Comparison of ENCODE assay signal across 9 cellular contexts in the genomic region with DNA sequence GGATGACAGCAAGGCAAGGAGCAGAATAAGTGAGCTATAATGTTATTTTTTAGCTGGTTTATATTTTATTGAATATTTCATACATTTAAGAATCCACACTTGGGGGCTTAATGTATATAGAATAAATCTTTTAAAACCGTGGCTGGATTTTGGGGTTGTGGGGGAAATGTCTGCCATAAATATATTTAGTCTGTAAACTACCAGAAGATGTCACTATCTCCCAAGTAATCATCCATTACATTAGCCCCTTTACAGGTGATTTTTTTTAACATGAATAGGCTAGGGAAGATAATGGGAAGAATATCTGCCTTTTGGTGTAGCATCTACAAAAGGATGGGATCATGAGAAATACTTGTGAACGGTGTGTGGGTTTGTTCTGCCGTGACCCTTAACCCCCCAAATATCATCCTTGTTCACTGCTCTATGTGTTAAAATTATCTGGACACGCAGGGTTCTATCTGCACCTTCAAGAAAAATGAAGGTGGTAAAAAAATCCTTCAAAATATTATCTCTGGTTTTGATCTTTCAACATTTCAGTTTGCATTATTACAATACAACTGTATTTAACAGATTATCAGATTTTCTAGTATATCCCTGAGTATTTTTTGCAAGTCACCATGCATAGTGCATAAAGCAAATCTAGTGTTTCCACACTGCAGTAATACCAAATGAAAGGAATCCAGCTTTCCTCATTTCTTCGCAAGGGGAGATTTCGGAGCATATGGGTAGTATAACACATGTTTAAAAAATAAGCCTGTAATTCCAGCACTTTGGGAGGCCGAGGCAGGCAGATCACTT. TPM values are rescaled to one million over a fixed set of nuclear protein-coding genes. Genes with fewer than 3 reads are reported as not detected.
DNase-seq lines count a peak whose midpoint lies in the region; ATAC-seq and TF ChIP-seq lines count a peak whose summit lies in the region.
"Had no signal": no experiment of that assay in that cellular context is flagged by ENCODE, and none has a peak within 500 bp of the region (broad histone marks: within the 10 kb centered on the region; RNA-seq: fewer than 3 reads in every experiment).

No MANE protein-coding gene starts in this region.

- H3K4me3 ChIP-seq in AG04450 (ENCODE audit: low read depth, low read length) (no peak overlapping the region), PC-9 (no peak overlapping the region), uterus (no peak overlapping the region)

- CTCF ChIA-PET in AG04450 (lab: Charles Lee) (interaction anchor here (0.6 to 7.7 kb wide), 19 partner anchors 8 to 477 kb away, joined by 3 to 90 read pairs (median 3); a partner anchor contains a TSS), PC-9 (lab: Charles Lee) (interaction anchor here (0.6 kb wide), 1 partner anchor 26 kb away, joined by 4 read pairs; no protein-coding TSS in a partner anchor)

- no TSS peak for BruUV-seq in PC-9 (replicated peaks; lab: Mats Ljungman, UMichigan)

- no peak for TF ChIP-seq POLR2A in uterus (IDR thresholded peaks at IDR 0.05)

- DNase-seq in AG04450 (ENCODE audit: low read depth, low spot score): no peak
- DNase-seq in HCEC 1CT: peak; percentile 41
- no peak for DNase-seq in PC-9
- DNase-seq in foreskin keratinocyte: peak in 1 of 2 donors; percentile 19
- DNase-seq in uterus: no peak
- no peak for DNase-seq in activated CD4-positive, alpha-beta T cell treated with anti-CD3 and anti-CD28 coated beads, Interleukin-2, amount 50 U/mL, for 4 hours
- no peak for DNase-seq in activated CD4-positive, alpha-beta T cell treated with anti-CD3 and anti-CD28 coated beads, Interleukin-2, amount 50 U/mL, for 48 hours
- DNase-seq: activated naive CD8-positive, alpha-beta T cell treated with anti-CD3 and anti-CD28 coated beads, Interleukin-2, amount 10 ng/mL, durations not matched to agents 7 days and 5 days had no signal

- H3K27ac ChIP-seq in AG04450 (ENCODE audit: low read depth, low read length) (no peak overlapping the region), PC-9 (no peak overlapping the region), foreskin keratinocyte (no peak overlapping the region), uterus (no peak overlapping the region)

- H3K4me1 ChIP-seq in PC-9 (replicated peaks; ENCODE audit: insufficient read depth) (no peaks in the 10 kb centered on the region), foreskin keratinocyte (no peaks in the 10 kb centered on the region), uterus (no peaks in the 10 kb centered on the region)

- H3K36me3 ChIP-seq in PC-9 (ENCODE audit: low read depth): no peaks in the 10 kb centered on the region
- H3K36me3 ChIP-seq in uterus: no peaks in the 10 kb centered on the region

- intact Hi-C loops in PC-9 (cut with micrococcal nuclease; ENCODE audit: unreplicated experiment) (loop anchor here (2.0 to 10.0 kb wide), 4 partner anchors 114 to 976 kb away; no protein-coding TSS in a partner anchor), uterus (cut with DNase I; ENCODE audit: low total_unique reads) (no loop called here)

- ATAC-seq in foreskin keratinocyte: peak; percentile 64
- ATAC-seq in GM21737 (IDR thresholded peaks at IDR 0.05; ENCODE audit: unreplicated experiment): no peak

- no peak overlapping the region for H3K4me2 ChIP-seq in PC-9

- H3K79me2 ChIP-seq in PC-9 (ENCODE audit: low read depth): no peaks in the 10 kb centered on the region

- no peaks in the 10 kb centered on the region for H3K9me2 ChIP-seq in PC-9 (ENCODE audit: insufficient read depth)

- no peaks in the 10 kb centered on the region for H3K9me3 ChIP-seq in AG04450 (ENCODE audit: control insufficient read depth, insufficient read depth, low read length)
- no peaks in the 10 kb centered on the region for H3K9me3 ChIP-seq in PC-9 (ENCODE audit: insufficient read depth, low read depth)
- no peaks in the 10 kb centered on the region for H3K9me3 ChIP-seq in uterus

- POLR2A ChIA-PET in AG04450 (lab: Yijun Ruan, JAX) (no interaction called here), PC-9 (lab: Charles Lee; ENCODE audit: unreplicated experiment) (no interaction called here)

- H2AFZ ChIP-seq in PC-9: no peak overlapping the region

- H3K27me3 ChIP-seq in AG04450 (ENCODE audit: control insufficient read depth, insufficient read depth, low read length) (peaks cover 3% of the 10 kb centered on the region), PC-9 (ENCODE audit: insufficient read depth, low read depth) (peaks cover 9% of the 10 kb centered on the region), foreskin keratinocyte (peaks cover 2% of the 10 kb centered on the region), uterus (no peaks in the 10 kb centered on the region)

- H4K20me1 ChIP-seq in PC-9 (ENCODE audit: insufficient read depth): no peaks in the 10 kb centered on the region

- no peaks in the 10 kb centered on the region for H3F3A ChIP-seq in PC-9 (ENCODE audit: insufficient read depth, low read depth)

- TF ChIP-seq CTCF in AG04450 (IDR thresholded peaks at IDR 0.05; ENCODE audit: low read depth, low read length) (peak; percentile 48), PC-9 (conservative IDR thresholded peaks at IDR 0.05) (peak; percentile 65), foreskin keratinocyte (conservative IDR thresholded peaks at IDR 0.05) (peak; percentile 73), uterus (IDR thresholded peaks at IDR 0.05) (peak in 3 of 4 experiments; percentile 8 to 34 (median 30))

RNA-seq across cellular contexts. Expression of a gene that starts 8.0 kb away (rescaled TPM):
- polyA plus RNA-seq in AG04450 (2011; rRNA removed) (not detected in 2 replicates), foreskin keratinocyte (not detected in 2 replicates)
- not detected in 2 replicates for polyA minus RNA-seq in AG04450 (2011; rRNA and poly(A)+ RNA removed)
- total RNA-seq in PC-9 (2021) (not detected in 2 replicates), foreskin keratinocyte (not detected in 2 replicates), uterus (1 to 10 TPM in 1 of 4 donors, not detected in 3; 1.1 TPM)
- total RNA-seq: activated naive CD8-positive, alpha-beta T cell treated with anti-CD3 and anti-CD28 coated beads, Interleukin-2, amount 10 ng/mL, durations not matched to agents 7 days and 5 days had no signal
